In the genomic region with DNA sequence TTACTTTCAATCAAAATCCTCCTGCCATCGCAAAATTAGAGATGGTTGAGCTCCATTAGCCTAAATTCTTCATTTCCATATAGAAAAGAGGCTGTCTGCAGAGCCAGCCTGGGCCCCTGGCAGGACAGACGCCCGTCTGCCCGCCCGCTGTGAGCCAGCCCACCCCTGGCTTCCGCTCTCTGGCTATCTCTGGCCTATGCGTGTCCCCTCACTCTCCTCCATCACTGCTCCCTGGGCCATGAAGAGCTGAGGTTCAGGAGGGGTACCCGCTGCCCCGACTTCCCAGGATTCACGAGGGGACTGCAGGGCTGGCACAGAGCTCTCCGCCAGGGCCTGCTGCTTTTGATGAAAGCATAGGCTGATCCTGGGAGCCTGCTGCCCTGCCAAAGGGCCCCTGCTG, we compare ENCODE assay signal across 2 cellular contexts.
TF ChIP-seq lines count a peak whose summit lies in the region.

No MANE protein-coding gene starts in this region.

TF ChIP-seq in GM23338, 12 proteins besides CTCF, POLR2A, EP300 and RAD21 (continued from another document):
- TF ChIP-seq ZNF331 (CRISPR knock-in tag; IDR thresholded peaks at IDR 0.05; ENCODE audit: low read depth), result no peak
- TF ChIP-seq STAT1 (IDR thresholded peaks at IDR 0.05; ENCODE audit: unreplicated experiment), result no peak
- no peak for TF ChIP-seq ZNF114 (CRISPR knock-in tag; IDR thresholded peaks at IDR 0.05)
- TF ChIP-seq, protein P1, sequence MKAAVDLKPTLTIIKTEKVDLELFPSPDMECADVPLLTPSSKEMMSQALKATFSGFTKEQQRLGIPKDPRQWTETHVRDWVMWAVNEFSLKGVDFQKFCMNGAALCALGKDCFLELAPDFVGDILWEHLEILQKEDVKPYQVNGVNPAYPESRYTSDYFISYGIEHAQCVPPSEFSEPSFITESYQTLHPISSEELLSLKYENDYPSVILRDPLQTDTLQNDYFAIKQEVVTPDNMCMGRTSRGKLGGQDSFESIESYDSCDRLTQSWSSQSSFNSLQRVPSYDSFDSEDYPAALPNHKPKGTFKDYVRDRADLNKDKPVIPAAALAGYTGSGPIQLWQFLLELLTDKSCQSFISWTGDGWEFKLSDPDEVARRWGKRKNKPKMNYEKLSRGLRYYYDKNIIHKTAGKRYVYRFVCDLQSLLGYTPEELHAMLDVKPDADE (IDR thresholded peaks at IDR 0.05), result no peak
- no peak for TF ChIP-seq NANOG (IDR thresholded peaks at IDR 0.05; ENCODE audit: borderline replicate concordance)
- no peak for TF ChIP-seq EZH2phosphoT487 (IDR thresholded peaks at IDR 0.05; ENCODE audit: unreplicated experiment)
- no peak for TF ChIP-seq REST (IDR thresholded peaks at IDR 0.05; ENCODE audit: unreplicated experiment)
- TF ChIP-seq, protein P2, sequence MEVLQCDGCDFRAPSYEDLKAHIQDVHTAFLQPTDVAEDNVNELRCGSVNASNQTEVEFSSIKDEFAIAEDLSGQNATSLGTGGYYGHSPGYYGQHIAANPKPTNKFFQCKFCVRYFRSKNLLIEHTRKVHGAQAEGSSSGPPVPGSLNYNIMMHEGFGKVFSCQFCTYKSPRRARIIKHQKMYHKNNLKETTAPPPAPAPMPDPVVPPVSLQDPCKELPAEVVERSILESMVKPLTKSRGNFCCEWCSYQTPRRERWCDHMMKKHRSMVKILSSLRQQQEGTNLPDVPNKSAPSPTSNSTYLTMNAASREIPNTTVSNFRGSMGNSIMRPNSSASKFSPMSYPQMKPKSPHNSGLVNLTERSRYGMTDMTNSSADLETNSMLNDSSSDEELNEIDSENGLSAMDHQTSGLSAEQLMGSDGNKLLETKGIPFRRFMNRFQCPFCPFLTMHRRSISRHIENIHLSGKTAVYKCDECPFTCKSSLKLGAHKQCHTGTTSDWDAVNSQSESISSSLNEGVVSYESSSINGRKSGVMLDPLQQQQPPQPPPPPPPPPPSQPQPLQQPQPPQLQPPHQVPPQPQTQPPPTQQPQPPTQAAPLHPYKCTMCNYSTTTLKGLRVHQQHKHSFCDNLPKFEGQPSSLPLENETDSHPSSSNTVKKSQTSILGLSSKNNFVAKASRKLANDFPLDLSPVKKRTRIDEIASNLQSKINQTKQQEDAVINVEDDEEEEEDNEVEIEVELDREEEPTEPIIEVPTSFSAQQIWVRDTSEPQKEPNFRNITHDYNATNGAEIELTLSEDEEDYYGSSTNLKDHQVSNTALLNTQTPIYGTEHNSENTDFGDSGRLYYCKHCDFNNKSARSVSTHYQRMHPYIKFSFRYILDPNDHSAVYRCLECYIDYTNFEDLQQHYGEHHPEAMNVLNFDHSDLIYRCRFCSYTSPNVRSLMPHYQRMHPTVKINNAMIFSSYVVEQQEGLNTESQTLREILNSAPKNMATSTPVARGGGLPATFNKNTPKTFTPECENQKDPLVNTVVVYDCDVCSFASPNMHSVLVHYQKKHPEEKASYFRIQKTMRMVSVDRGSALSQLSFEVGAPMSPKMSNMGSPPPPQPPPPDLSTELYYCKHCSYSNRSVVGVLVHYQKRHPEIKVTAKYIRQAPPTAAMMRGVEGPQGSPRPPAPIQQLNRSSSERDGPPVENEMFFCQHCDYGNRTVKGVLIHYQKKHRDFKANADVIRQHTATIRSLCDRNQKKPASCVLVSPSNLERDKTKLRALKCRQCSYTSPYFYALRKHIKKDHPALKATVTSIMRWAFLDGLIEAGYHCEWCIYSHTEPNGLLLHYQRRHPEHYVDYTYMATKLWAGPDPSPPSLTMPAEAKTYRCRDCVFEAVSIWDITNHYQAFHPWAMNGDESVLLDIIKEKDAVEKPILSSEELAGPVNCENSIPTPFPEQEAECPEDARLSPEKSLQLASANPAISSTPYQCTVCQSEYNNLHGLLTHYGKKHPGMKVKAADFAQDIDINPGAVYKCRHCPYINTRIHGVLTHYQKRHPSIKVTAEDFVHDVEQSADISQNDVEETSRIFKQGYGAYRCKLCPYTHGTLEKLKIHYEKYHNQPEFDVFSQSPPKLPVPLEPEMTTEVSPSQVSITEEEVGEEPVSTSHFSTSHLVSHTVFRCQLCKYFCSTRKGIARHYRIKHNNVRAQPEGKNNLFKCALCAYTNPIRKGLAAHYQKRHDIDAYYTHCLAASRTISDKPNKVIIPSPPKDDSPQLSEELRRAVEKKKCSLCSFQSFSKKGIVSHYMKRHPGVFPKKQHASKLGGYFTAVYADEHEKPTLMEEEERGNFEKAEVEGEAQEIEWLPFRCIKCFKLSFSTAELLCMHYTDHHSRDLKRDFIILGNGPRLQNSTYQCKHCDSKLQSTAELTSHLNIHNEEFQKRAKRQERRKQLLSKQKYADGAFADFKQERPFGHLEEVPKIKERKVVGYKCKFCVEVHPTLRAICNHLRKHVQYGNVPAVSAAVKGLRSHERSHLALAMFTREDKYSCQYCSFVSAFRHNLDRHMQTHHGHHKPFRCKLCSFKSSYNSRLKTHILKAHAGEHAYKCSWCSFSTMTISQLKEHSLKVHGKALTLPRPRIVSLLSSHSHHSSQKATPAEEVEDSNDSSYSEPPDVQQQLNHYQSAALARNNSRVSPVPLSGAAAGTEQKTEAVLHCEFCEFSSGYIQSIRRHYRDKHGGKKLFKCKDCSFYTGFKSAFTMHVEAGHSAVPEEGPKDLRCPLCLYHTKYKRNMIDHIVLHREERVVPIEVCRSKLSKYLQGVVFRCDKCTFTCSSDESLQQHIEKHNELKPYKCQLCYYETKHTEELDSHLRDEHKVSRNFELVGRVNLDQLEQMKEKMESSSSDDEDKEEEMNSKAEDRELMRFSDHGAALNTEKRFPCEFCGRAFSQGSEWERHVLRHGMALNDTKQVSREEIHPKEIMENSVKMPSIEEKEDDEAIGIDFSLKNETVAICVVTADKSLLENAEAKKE (CRISPR knock-in tag; IDR thresholded peaks at IDR 0.05), result no peak

TF ChIP-seq in WTC11, 78 proteins besides CTCF, POLR2A, EP300 and RAD21:
- TF ChIP-seq, protein P3, sequence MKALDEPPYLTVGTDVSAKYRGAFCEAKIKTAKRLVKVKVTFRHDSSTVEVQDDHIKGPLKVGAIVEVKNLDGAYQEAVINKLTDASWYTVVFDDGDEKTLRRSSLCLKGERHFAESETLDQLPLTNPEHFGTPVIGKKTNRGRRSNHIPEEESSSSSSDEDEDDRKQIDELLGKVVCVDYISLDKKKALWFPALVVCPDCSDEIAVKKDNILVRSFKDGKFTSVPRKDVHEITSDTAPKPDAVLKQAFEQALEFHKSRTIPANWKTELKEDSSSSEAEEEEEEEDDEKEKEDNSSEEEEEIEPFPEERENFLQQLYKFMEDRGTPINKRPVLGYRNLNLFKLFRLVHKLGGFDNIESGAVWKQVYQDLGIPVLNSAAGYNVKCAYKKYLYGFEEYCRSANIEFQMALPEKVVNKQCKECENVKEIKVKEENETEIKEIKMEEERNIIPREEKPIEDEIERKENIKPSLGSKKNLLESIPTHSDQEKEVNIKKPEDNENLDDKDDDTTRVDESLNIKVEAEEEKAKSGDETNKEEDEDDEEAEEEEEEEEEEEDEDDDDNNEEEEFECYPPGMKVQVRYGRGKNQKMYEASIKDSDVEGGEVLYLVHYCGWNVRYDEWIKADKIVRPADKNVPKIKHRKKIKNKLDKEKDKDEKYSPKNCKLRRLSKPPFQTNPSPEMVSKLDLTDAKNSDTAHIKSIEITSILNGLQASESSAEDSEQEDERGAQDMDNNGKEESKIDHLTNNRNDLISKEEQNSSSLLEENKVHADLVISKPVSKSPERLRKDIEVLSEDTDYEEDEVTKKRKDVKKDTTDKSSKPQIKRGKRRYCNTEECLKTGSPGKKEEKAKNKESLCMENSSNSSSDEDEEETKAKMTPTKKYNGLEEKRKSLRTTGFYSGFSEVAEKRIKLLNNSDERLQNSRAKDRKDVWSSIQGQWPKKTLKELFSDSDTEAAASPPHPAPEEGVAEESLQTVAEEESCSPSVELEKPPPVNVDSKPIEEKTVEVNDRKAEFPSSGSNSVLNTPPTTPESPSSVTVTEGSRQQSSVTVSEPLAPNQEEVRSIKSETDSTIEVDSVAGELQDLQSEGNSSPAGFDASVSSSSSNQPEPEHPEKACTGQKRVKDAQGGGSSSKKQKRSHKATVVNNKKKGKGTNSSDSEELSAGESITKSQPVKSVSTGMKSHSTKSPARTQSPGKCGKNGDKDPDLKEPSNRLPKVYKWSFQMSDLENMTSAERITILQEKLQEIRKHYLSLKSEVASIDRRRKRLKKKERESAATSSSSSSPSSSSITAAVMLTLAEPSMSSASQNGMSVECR (CRISPR knock-in tag; IDR thresholded peaks at IDR 0.05; ENCODE audit: borderline replicate concordance), result no peak
- TF ChIP-seq, protein P4, sequence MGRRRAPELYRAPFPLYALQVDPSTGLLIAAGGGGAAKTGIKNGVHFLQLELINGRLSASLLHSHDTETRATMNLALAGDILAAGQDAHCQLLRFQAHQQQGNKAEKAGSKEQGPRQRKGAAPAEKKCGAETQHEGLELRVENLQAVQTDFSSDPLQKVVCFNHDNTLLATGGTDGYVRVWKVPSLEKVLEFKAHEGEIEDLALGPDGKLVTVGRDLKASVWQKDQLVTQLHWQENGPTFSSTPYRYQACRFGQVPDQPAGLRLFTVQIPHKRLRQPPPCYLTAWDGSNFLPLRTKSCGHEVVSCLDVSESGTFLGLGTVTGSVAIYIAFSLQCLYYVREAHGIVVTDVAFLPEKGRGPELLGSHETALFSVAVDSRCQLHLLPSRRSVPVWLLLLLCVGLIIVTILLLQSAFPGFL (CRISPR knock-in tag; IDR thresholded peaks at IDR 0.05; ENCODE audit: borderline replicate concordance), result no peak
